ENCODE assay signal across 17 cellular contexts in genomic region chr9:3336951-3337350, GRCh38.
DNase-seq lines count a peak whose midpoint lies in the region; ATAC-seq and TF ChIP-seq lines count a peak whose summit lies in the region.
"Had no signal": no experiment of that assay in that cellular context is flagged by ENCODE, and none has a peak within 500 bp of the region (broad histone marks: within the 10 kb centered on the region; RNA-seq: fewer than 3 reads in every experiment).

No MANE protein-coding gene starts in this region.

- no peak for TF ChIP-seq CTCF in left ventricle myocardium inferior (IDR thresholded peaks at IDR 0.05; ENCODE audit: borderline replicate concordance)
- no peak for TF ChIP-seq CTCF in mammary epithelial cell (conservative IDR thresholded peaks at IDR 0.05 in 1 of 2, IDR thresholded peaks at IDR 0.05 in 1 of 2; ENCODE audit: extremely low read depth in 1 of 2, insufficient read depth in 1 of 2, low read depth in 1 of 2, low read length in 2 of 2)
- no peak for TF ChIP-seq CTCF in transverse colon (IDR thresholded peaks at IDR 0.05)

- dilution Hi-C loops in mammary epithelial cell (cut with HindIII; ENCODE audit: low sequenced_read_pairs) = no loop called here

- no peak overlapping the region for H3K9ac ChIP-seq in mammary epithelial cell (ENCODE audit: insufficient read depth, low read length)

- TF ChIP-seq EP300 in transverse colon (IDR thresholded peaks at IDR 0.05; ENCODE audit: low read depth) = no peak

- H3K27me3 ChIP-seq in left ventricle myocardium inferior (ENCODE audit: low read depth) = no peaks in the 10 kb centered on the region
- no peaks in the 10 kb centered on the region for H3K27me3 ChIP-seq in right cardiac atrium (ENCODE audit: control insufficient read depth, insufficient read depth)
- no peaks in the 10 kb centered on the region for H3K27me3 ChIP-seq in mammary epithelial cell (ENCODE audit: insufficient read depth, low read length)
- no peaks in the 10 kb centered on the region for H3K27me3 ChIP-seq in muscle layer of duodenum (ENCODE audit: low read depth, low read length)
- H3K27me3 ChIP-seq in transverse colon = no peaks in the 10 kb centered on the region
- H3K27me3 ChIP-seq: dorsolateral prefrontal cortex, foreskin keratinocyte, neutrophil had no signal

- no peaks in the 10 kb centered on the region for H4K20me1 ChIP-seq in mammary epithelial cell (ENCODE audit: insufficient read depth, low read length)

- no peak for ATAC-seq in right cardiac atrium
- no peak for ATAC-seq in HG02885 (IDR thresholded peaks at IDR 0.05; ENCODE audit: poor library complexity, unreplicated experiment)
- ATAC-seq in GM21737 (IDR thresholded peaks at IDR 0.05; ENCODE audit: unreplicated experiment) = no peak
- ATAC-seq in GM19455 (IDR thresholded peaks at IDR 0.05; ENCODE audit: unreplicated experiment) = no peak
- ATAC-seq: Panc1 had no signal

- H3K4me1 ChIP-seq in left ventricle myocardium inferior = peaks cover 31% of the 10 kb centered on the region
- peaks cover 1% of the 10 kb centered on the region for H3K4me1 ChIP-seq in right cardiac atrium (ENCODE audit: control insufficient read depth, insufficient read depth, low read length)
- H3K4me1 ChIP-seq in mammary epithelial cell (ENCODE audit: insufficient read depth, low read length) = peaks cover 7% of the 10 kb centered on the region
- H3K4me1 ChIP-seq in muscle layer of duodenum (ENCODE audit: control insufficient read depth in 1 of 2, insufficient read depth in 2 of 2, low read length in 2 of 2) = no peaks in the 10 kb centered on the region
- H3K4me1 ChIP-seq in transverse colon = peaks cover 0 to 23% (median 3%) of the 10 kb centered on the region in 4 donors

- DNase-seq in left ventricle myocardium inferior (no peak), right cardiac atrium (no peak), mammary epithelial cell (no peak), transverse colon (no peak)
- DNase-seq: activated CD4-positive, alpha-beta T cell treated with anti-CD3 and anti-CD28 coated beads, Interleukin-2, amount 50 U/mL, for 1 hour; activated CD8-positive, alpha-beta memory T cell treated with anti-CD3 and anti-CD28 coated beads, Interleukin-2, amount 50 U/mL, for 4 hours; activated effector memory CD4-positive, alpha-beta T cell treated with Interleukin-2 at 50 U/mL for 16 hours; NCI-H2107 had no signal

- peak overlapping the region; percentile 68 for H3K27ac ChIP-seq in left ventricle myocardium inferior (replicated peaks)
- H3K27ac ChIP-seq in right cardiac atrium (ENCODE audit: low read length) = no peak overlapping the region
- H3K27ac ChIP-seq in mammary epithelial cell (ENCODE audit: insufficient read depth, low read depth, low read length) = no peak overlapping the region
- peak overlapping the region; percentile 47 for H3K27ac ChIP-seq in muscle layer of duodenum (ENCODE audit: low read length)
- peak overlapping the region; percentile 2 to 32 (median 10) for H3K27ac ChIP-seq in transverse colon
- H3K27ac ChIP-seq: foreskin keratinocyte, neutrophil, VCaP had no signal

- CTCF ChIA-PET in mammary epithelial cell (lab: Charles Lee; ENCODE audit: low non-redundant PET) = no interaction called here

- no peaks in the 10 kb centered on the region for H3K79me2 ChIP-seq in mammary epithelial cell (ENCODE audit: insufficient read depth, low read length)

- intact Hi-C loops in left ventricle myocardium inferior (cut with micrococcal nuclease) = no loop called here
- intact Hi-C loops in right cardiac atrium (cut with DNase I) = no loop called here
- intact Hi-C loops in mammary epithelial cell (cut with micrococcal nuclease) = no loop called here
- intact Hi-C loops in transverse colon (cut with DNase I; ENCODE audit: low total_unique reads) = loop anchor here (10.0 kb wide), 1 partner anchor 1798 kb away; no protein-coding TSS in a partner anchor

- WGBS in right cardiac atrium = 82% methylated on average over 3 of the region's 3 CpGs
- WGBS in mammary epithelial cell (ENCODE audit: low coverage, missing lambda C conversion rate) = 97% methylated on average over 3 of the region's 3 CpGs
- WGBS in transverse colon (ENCODE audit: low coverage in 1 of 2), 2 donors = 80 to 100% methylated on average over 3 of the region's 3 CpGs

- H3K9me3 ChIP-seq in left ventricle myocardium inferior (replicated peaks) (peaks cover 9% of the 10 kb centered on the region), right cardiac atrium (ENCODE audit: control insufficient read depth, low read length) (no peaks in the 10 kb centered on the region), mammary epithelial cell (replicated peaks; ENCODE audit: insufficient read depth, low read length) (no peaks in the 10 kb centered on the region), muscle layer of duodenum (ENCODE audit: control insufficient read depth in 1 of 2, low read length in 2 of 2) (no peaks in the 10 kb centered on the region), transverse colon (no peaks in the 10 kb centered on the region)
- H3K9me3 ChIP-seq: neutrophil had no signal

- H3K36me3 ChIP-seq in left ventricle myocardium inferior (no peaks in the 10 kb centered on the region), mammary epithelial cell (ENCODE audit: insufficient read depth, low read length) (no peaks in the 10 kb centered on the region), muscle layer of duodenum (ENCODE audit: control insufficient read depth in 1 of 2, insufficient read depth in 2 of 2, low read length in 2 of 2) (no peaks in the 10 kb centered on the region), transverse colon (no peaks in the 10 kb centered on the region)
- H3K36me3 ChIP-seq: neutrophil had no signal

- in situ Hi-C loops in mammary epithelial cell (cut with MboI; ENCODE audit: low sequenced_read_pairs in 2 of 2) = no loop called here
- in situ Hi-C loops in transverse colon (cut with MboI; ENCODE audit: low pct_ligation_motif_present in 1 of 4, low pct_unique_long_range_greater_than_20kb in 1 of 4, low sequenced_read_pairs in 3 of 4) = no loop called here

- peak overlapping the region; percentile 70 for H2AFZ ChIP-seq in mammary epithelial cell (ENCODE audit: low read depth, low read length)

- BruUV-seq in mammary epithelial cell (replicated peaks; lab: Mats Ljungman, UMichigan) = no TSS peak

- TF ChIP-seq POLR2A in transverse colon (IDR thresholded peaks at IDR 0.05) = no peak

- H3K4me3 ChIP-seq in left ventricle myocardium inferior (no peak overlapping the region), right cardiac atrium (ENCODE audit: low read length) (no peak overlapping the region), mammary epithelial cell (replicated peaks in 1 of 3; ENCODE audit: insufficient read depth in 1 of 3, low read depth in 2 of 3, low read length in 3 of 3) (no peak overlapping the region), muscle layer of duodenum (ENCODE audit: low read depth in 1 of 2, low read length in 2 of 2) (no peak overlapping the region), transverse colon (no peak overlapping the region)
- H3K4me3 ChIP-seq: dorsolateral prefrontal cortex had no signal

- no peak overlapping the region for H3K4me2 ChIP-seq in mammary epithelial cell (ENCODE audit: insufficient read depth, low read depth, low read length)

Comparison
In these comparisons a context has a peak if more than half of its experiments do, and no peak if none do; other contexts are left out.
1. H3K27ac ChIP-seq: peak in left ventricle myocardium inferior (single experiment), muscle layer of duodenum (single experiment) and transverse colon (4 of 4); none in right cardiac atrium (single experiment) and mammary epithelial cell (single experiment).